Comparison of ENCODE assay signal across 18 cellular contexts in the genomic region with DNA sequence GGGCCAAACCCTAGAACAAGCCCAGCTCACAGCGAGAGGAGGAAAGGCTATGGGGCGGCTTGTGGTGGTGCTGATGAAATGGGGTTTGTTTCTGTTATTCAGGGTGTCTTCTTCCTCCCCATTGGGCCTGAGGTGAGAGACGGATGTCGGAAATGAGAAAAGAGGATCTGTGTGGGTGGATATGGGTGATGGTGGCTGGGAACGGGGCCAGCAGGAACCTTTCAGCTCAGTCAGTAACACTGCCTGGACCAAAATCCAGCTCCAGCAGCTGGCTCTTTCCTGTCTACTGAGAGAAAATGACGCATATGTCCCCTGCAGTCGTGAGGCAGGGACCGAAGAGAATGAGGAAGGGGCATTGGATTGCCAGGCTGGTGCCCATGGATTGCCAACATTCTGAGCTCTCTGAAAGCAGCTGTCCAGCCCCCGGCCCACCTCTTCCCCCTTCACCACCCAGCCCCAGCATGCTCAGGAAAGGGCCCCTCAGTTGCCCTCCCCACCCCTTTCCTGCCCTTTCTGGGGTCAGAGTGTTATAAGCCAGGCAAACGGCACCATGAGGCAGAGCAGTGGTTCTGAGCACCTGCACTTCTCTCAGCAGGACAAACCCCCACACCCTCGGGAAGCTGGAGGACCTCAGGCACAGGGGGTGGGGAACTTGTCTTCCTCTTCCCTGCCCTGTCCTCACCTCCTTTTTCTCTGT. TPM values are rescaled to one million over a fixed set of nuclear protein-coding genes. Genes with fewer than 3 reads are reported as not detected.
DNase-seq lines count a peak whose midpoint lies in the region; ATAC-seq and TF ChIP-seq lines count a peak whose summit lies in the region.
"Had no signal": no experiment of that assay in that cellular context is flagged by ENCODE, and none has a peak within 500 bp of the region (broad histone marks: within the 10 kb centered on the region; RNA-seq: fewer than 3 reads in every experiment).

No MANE protein-coding gene starts in this region.

- H3K27me3 ChIP-seq in parathyroid adenoma (ENCODE audit: control insufficient read depth, insufficient read depth, low read length), result no peaks in the 10 kb centered on the region
- no peaks in the 10 kb centered on the region for H3K27me3 ChIP-seq in Peyer's patch
- H3K27me3 ChIP-seq: cardiac muscle cell, sigmoid colon, tibial nerve had no signal

- no peak for TF ChIP-seq POLR2A in Peyer's patch (IDR thresholded peaks at IDR 0.05)

- H3K27me3 Mint-ChIP-seq in activated CD4-positive, alpha-beta T cell treated with anti-CD3 and anti-CD28 coated beads for 36 hours, result no peaks in the 10 kb centered on the region
- H3K27me3 Mint-ChIP-seq in activated T-helper 2 cell treated with anti-CD3 and anti-CD28 coated beads, Interferon-gamma antibody, Interleukin-2, Interleukin-4, amounts not matched to agents 10 μg/mL and 5 μg/mL and 100 μg/mL, durations not matched to agents 14 hours and 24 hours and 36 hours (ENCODE audit: low read depth), result no peaks in the 10 kb centered on the region

- no peaks in the 10 kb centered on the region for H3K9me3 ChIP-seq in parathyroid adenoma (ENCODE audit: control insufficient read depth, low read length)
- no peaks in the 10 kb centered on the region for H3K9me3 ChIP-seq in Peyer's patch
- H3K9me3 ChIP-seq: HAP-1, sigmoid colon, tibial nerve had no signal

- no peaks in the 10 kb centered on the region for H3K36me3 ChIP-seq in parathyroid adenoma (ENCODE audit: control insufficient read depth, insufficient read depth, low read length)
- H3K36me3 ChIP-seq in Peyer's patch, result no peaks in the 10 kb centered on the region
- H3K36me3 ChIP-seq: cardiac muscle cell, HAP-1 had no signal

- POLR2A ChIA-PET in activated CD4-positive, alpha-beta T cell treated with anti-CD3 and anti-CD28 coated beads for 36 hours (lab: Charles Lee), result interaction anchor here (0.5 kb wide), 1 partner anchor 17 kb away, joined by 8 read pairs; no protein-coding TSS in a partner anchor

- no peaks in the 10 kb centered on the region for H3K4me1 ChIP-seq in parathyroid adenoma
- H3K4me1 ChIP-seq in Peyer's patch, result no peaks in the 10 kb centered on the region
- H3K4me1 ChIP-seq: HAP-1, sigmoid colon, tibial nerve had no signal

- peaks cover 16% of the 10 kb centered on the region for H3K4me1 Mint-ChIP-seq in activated CD4-positive, alpha-beta T cell treated with anti-CD3 and anti-CD28 coated beads for 36 hours
- H3K4me1 Mint-ChIP-seq in activated T-helper 2 cell treated with anti-CD3 and anti-CD28 coated beads, Interferon-gamma antibody, Interleukin-2, Interleukin-4, amounts not matched to agents 10 μg/mL and 5 μg/mL and 100 μg/mL, durations not matched to agents 14 hours and 24 hours and 36 hours (ENCODE audit: low read depth), result peaks cover 9% of the 10 kb centered on the region

- H3K4me3 ChIP-seq in parathyroid adenoma (ENCODE audit: low read depth, low read length), result no peak overlapping the region
- no peak overlapping the region for H3K4me3 ChIP-seq in Peyer's patch
- H3K4me3 ChIP-seq: cardiac muscle cell, HAP-1, sigmoid colon, tibial nerve had no signal

- H3K9ac ChIP-seq in parathyroid adenoma, result no peak overlapping the region

- DNase-seq in activated CD4-positive, alpha-beta T cell treated with anti-CD3 and anti-CD28 coated beads for 36 hours, result peak; percentile 57
- no peak for DNase-seq in activated CD4-positive, alpha-beta T cell treated with anti-CD3 and anti-CD28 coated beads for 1 hour
- DNase-seq in activated T-helper 2 cell treated with anti-CD3 and anti-CD28 coated beads, Interferon-gamma antibody, Interleukin-2, Interleukin-4, amounts not matched to agents 10 μg/mL and 5 μg/mL and 100 μg/mL, durations not matched to agents 14 hours and 24 hours and 36 hours (ENCODE audit: low spot score), result no peak
- DNase-seq in kidney glomerular epithelial cell (lab: John Stamatoyannopoulos, UW) (no peak), Peyer's patch (no peak)
- DNase-seq: 8988T, Calu3, NCI-H1048, PC-3, sigmoid colon, T-helper 9 cell had no signal

- peak; percentile 93 for ATAC-seq in activated CD4-positive, alpha-beta T cell treated with anti-CD3 and anti-CD28 coated beads for 36 hours
- ATAC-seq in GM21723 (IDR thresholded peaks at IDR 0.05; ENCODE audit: unreplicated experiment) (peak; percentile 56), HG02571 (IDR thresholded peaks at IDR 0.05; ENCODE audit: unreplicated experiment) (no peak)
- ATAC-seq: PC-3 had no signal

- peak overlapping the region; percentile 50 for H2AFZ ChIP-seq in parathyroid adenoma

- peak overlapping the region; percentile 73 for H3K27ac Mint-ChIP-seq in activated CD4-positive, alpha-beta T cell treated with anti-CD3 and anti-CD28 coated beads for 36 hours
- peak overlapping the region; percentile 40 for H3K27ac Mint-ChIP-seq in activated T-helper 2 cell treated with anti-CD3 and anti-CD28 coated beads, Interferon-gamma antibody, Interleukin-2, Interleukin-4, amounts not matched to agents 10 μg/mL and 5 μg/mL and 100 μg/mL, durations not matched to agents 14 hours and 24 hours and 36 hours

- H3K79me2 ChIP-seq in parathyroid adenoma, result no peaks in the 10 kb centered on the region

- CTCF ChIA-PET in activated CD4-positive, alpha-beta T cell treated with anti-CD3 and anti-CD28 coated beads for 36 hours (lab: Charles Lee), result interaction anchor here (1.0 to 1.6 kb wide), 4 partner anchors 23 to 191 kb away, joined by 3 to 7 read pairs (median 6); no protein-coding TSS in a partner anchor

- peaks cover 8% of the 10 kb centered on the region for H3K36me3 Mint-ChIP-seq in activated CD4-positive, alpha-beta T cell treated with anti-CD3 and anti-CD28 coated beads for 36 hours (ENCODE audit: low read depth)
- no peaks in the 10 kb centered on the region for H3K36me3 Mint-ChIP-seq in activated T-helper 2 cell treated with anti-CD3 and anti-CD28 coated beads, Interferon-gamma antibody, Interleukin-2, Interleukin-4, amounts not matched to agents 10 μg/mL and 5 μg/mL and 100 μg/mL, durations not matched to agents 14 hours and 24 hours and 36 hours (ENCODE audit: low read depth)

- no peak overlapping the region for H3K4me2 ChIP-seq in parathyroid adenoma (ENCODE audit: low read length)

- H3K9me3 Mint-ChIP-seq in activated CD4-positive, alpha-beta T cell treated with anti-CD3 and anti-CD28 coated beads for 36 hours (ENCODE audit: low read depth), result no peaks in the 10 kb centered on the region
- H3K9me3 Mint-ChIP-seq in activated T-helper 2 cell treated with anti-CD3 and anti-CD28 coated beads, Interferon-gamma antibody, Interleukin-2, Interleukin-4, amounts not matched to agents 10 μg/mL and 5 μg/mL and 100 μg/mL, durations not matched to agents 14 hours and 24 hours and 36 hours, result no peaks in the 10 kb centered on the region

- H3K27ac ChIP-seq in parathyroid adenoma (no peak overlapping the region), Peyer's patch (no peak overlapping the region)
- H3K27ac ChIP-seq: cardiac muscle cell, epithelial cell of prostate, sigmoid colon, tibial nerve had no signal

- H3K4me3 Mint-ChIP-seq in activated CD4-positive, alpha-beta T cell treated with anti-CD3 and anti-CD28 coated beads for 36 hours, result no peak overlapping the region
- H3K4me3 Mint-ChIP-seq in activated T-helper 2 cell treated with anti-CD3 and anti-CD28 coated beads, Interferon-gamma antibody, Interleukin-2, Interleukin-4, amounts not matched to agents 10 μg/mL and 5 μg/mL and 100 μg/mL, durations not matched to agents 14 hours and 24 hours and 36 hours (ENCODE audit: low read depth), result no peak overlapping the region

- intact Hi-C loops in activated CD4-positive, alpha-beta T cell treated with anti-CD3 and anti-CD28 coated beads for 36 hours (cut with DNase I, micrococcal nuclease), result no loop called here
- intact Hi-C loops in activated T-helper 2 cell treated with anti-CD3 and anti-CD28 coated beads, Interferon-gamma antibody, Interleukin-2, Interleukin-4, amounts not matched to agents 10 μg/mL and 5 μg/mL and 100 μg/mL, durations not matched to agents 14 hours and 24 hours and 36 hours (cut with micrococcal nuclease), result no loop called here

- no peak for TF ChIP-seq CTCF in parathyroid adenoma (IDR thresholded peaks at IDR 0.05)
- no peak for TF ChIP-seq CTCF in Peyer's patch (IDR thresholded peaks at IDR 0.05)

RNA-seq across cellular contexts. Expression of gene MYH3, which starts 4.0 kb away (rescaled TPM):
- total RNA-seq in activated CD4-positive, alpha-beta T cell treated with anti-CD3 and anti-CD28 coated beads for 36 hours, result 1 to 10 TPM; 3.3 to 3.5 TPM
- 3.9 and 4.6 TPM in 2 replicates for total RNA-seq in activated T-helper 2 cell treated with anti-CD3 and anti-CD28 coated beads, Interferon-gamma antibody, Interleukin-2, Interleukin-4, amounts not matched to agents 10 μg/mL and 5 μg/mL and 100 μg/mL, durations not matched to agents 14 hours and 24 hours and 36 hours
- 10 to 100 TPM in 2 of 4 donors, 1 to 10 TPM in 2; 3.7 to 32.2 (median 8.4) TPM for total RNA-seq in Peyer's patch

RNA-seq across cellular contexts. Expression of gene SCO1, which starts 44.2 kb away (rescaled TPM):
- total RNA-seq in activated CD4-positive, alpha-beta T cell treated with anti-CD3 and anti-CD28 coated beads for 36 hours, result 10 to 100 TPM; 39.7 to 42.3 TPM
- total RNA-seq in activated T-helper 2 cell treated with anti-CD3 and anti-CD28 coated beads, Interferon-gamma antibody, Interleukin-2, Interleukin-4, amounts not matched to agents 10 μg/mL and 5 μg/mL and 100 μg/mL, durations not matched to agents 14 hours and 24 hours and 36 hours, result 35.4 and 37.0 TPM in 2 replicates
- total RNA-seq in Peyer's patch, result 10 to 100 TPM; 12.4 to 28.6 (median 19.5) TPM

RNA-seq across cellular contexts. Expression of gene ADPRM, which starts 44.3 kb away (rescaled TPM):
- total RNA-seq in activated CD4-positive, alpha-beta T cell treated with anti-CD3 and anti-CD28 coated beads for 36 hours, result 10 to 100 TPM; 11.2 to 12.8 TPM
- 10.3 and 10.5 TPM in 2 replicates for total RNA-seq in activated T-helper 2 cell treated with anti-CD3 and anti-CD28 coated beads, Interferon-gamma antibody, Interleukin-2, Interleukin-4, amounts not matched to agents 10 μg/mL and 5 μg/mL and 100 μg/mL, durations not matched to agents 14 hours and 24 hours and 36 hours
- 10 to 100 TPM in 2 of 4 donors, 1 to 10 TPM in 2; 6.5 to 20.6 (median 14.0) TPM for total RNA-seq in Peyer's patch
